Comparison of ENCODE assay signal across 8 cellular contexts in genomic region chr5:150636391-150637244, GRCh38. TPM values are rescaled to one million over a fixed set of nuclear protein-coding genes. Genes with fewer than 3 reads are reported as not detected.
DNase-seq lines count a peak whose midpoint lies in the region; TF ChIP-seq lines count a peak whose summit lies in the region.

No MANE protein-coding gene starts in this region.

- DNase-seq in NCI-H2196 (lab: John Stamatoyannopoulos, UW; ENCODE audit: unreplicated experiment) (peak; percentile 41), NCI-H2196 treated with DMSO at 0.1 percent for 48 hours (lab: John Stamatoyannopoulos, UW; ENCODE audit: unreplicated experiment) (no peak), coronary artery (ENCODE audit: low spot score) (no peak), lung microvascular endothelial cell (ENCODE audit: low read depth in 2 of 2) (peak; percentile 73 to 79), vagina (ENCODE audit: extremely low spot score in 2 of 2) (no peak), NOMO-1 (lab: John Stamatoyannopoulos, UW; ENCODE audit: unreplicated experiment in 2 of 2) (no peak), HuH-7 (ENCODE audit: low spot score) (no peak), NCI-H510A treated with DMSO at 0.1 percent for 48 hours (lab: John Stamatoyannopoulos, UW) (no peak)

- H3K27me3 ChIP-seq in vagina = no peaks in the 10 kb centered on the region

- H3K4me1 ChIP-seq in vagina = peaks cover 72% of the 10 kb centered on the region

- TF ChIP-seq POLR2A in vagina (IDR thresholded peaks at IDR 0.05) = no peak

- H3K9me3 ChIP-seq in vagina = no peaks in the 10 kb centered on the region

- H3K4me3 ChIP-seq in coronary artery (peak overlapping the region; percentile 6), vagina (no peak overlapping the region)

- no peak for TF ChIP-seq CTCF in coronary artery (IDR thresholded peaks at IDR 0.05)
- TF ChIP-seq CTCF in vagina (IDR thresholded peaks at IDR 0.05) = no peak

- H3K27ac ChIP-seq in coronary artery (peak overlapping the region; percentile 96 to 99), vagina (peak overlapping the region; percentile 91)

- intact Hi-C loops in vagina (cut with DNase I) = no loop called here

- no peaks in the 10 kb centered on the region for H3K36me3 ChIP-seq in vagina

RNA-seq across cellular contexts. Expression of gene SYNPO, which starts 3.8 kb away (rescaled TPM):
- total RNA-seq in lung microvascular endothelial cell = 7.4 and 10.7 TPM in 2 replicates
- 16.7 TPM for total RNA-seq in vagina

RNA-seq across cellular contexts. Expression of gene MYOZ3, which starts 24.4 kb away (rescaled TPM):
- 0.22 and 0.40 TPM in 2 replicates for total RNA-seq in lung microvascular endothelial cell
- total RNA-seq in vagina = not detected

Comparison
In these comparisons a context has a peak if more than half of its experiments do, and no peak if none do; other contexts are left out.
1. DNase-seq: peak in NCI-H2196 (single experiment) and lung microvascular endothelial cell (2 of 2); none in NCI-H2196 treated with DMSO at 0.1 percent for 48 hours (single experiment), coronary artery (single experiment), vagina (0 of 2), NOMO-1 (0 of 2), HuH-7 (single experiment) and NCI-H510A treated with DMSO at 0.1 percent for 48 hours (single experiment).